In genomic region chr19:42246143-42246868, GRCh38 we compare ENCODE assay signal across 1 cellular context.
TF ChIP-seq lines count a peak whose summit lies in the region.

No MANE protein-coding gene starts in this region.

TF ChIP-seq in endothelial cell of umbilical vein, 7 proteins besides CTCF, POLR2A, EP300 and RAD21 (continued from another document):
- TF ChIP-seq FOS (IDR thresholded peaks at IDR 0.05; ENCODE audit: borderline replicate concordance, insufficient read depth, low read length), result no peak
